In genomic region chr2:173749315-173749714, GRCh38 we compare ENCODE assay signal across 13 cellular contexts.
DNase-seq lines count a peak whose midpoint lies in the region; TF ChIP-seq lines count a peak whose summit lies in the region.
"Had no signal": no experiment of that assay in that cellular context is flagged by ENCODE, and none has a peak within 500 bp of the region (broad histone marks: within the 10 kb centered on the region; RNA-seq: fewer than 3 reads in every experiment).

No MANE protein-coding gene starts in this region.

- H3K4me2 ChIP-seq in fibroblast of lung (ENCODE audit: extremely low read depth, insufficient read depth, low read length) = no peak overlapping the region

- H3K4me3 ChIP-seq in cardiac muscle cell = no peak overlapping the region
- no peak overlapping the region for H3K4me3 ChIP-seq in right atrium auricular region
- H3K4me3 ChIP-seq in fibroblast of lung (replicated peaks in 1 of 4; ENCODE audit: control extremely low read depth in 1 of 4, insufficient read depth in 1 of 4, low read depth in 3 of 4, low read length in 4 of 4) = no peak overlapping the region
- H3K4me3 ChIP-seq: BLaER1 treated with 17β-estradiol and CSF1 and Interleukin-3, amounts not matched to agents 10 nM and 100 nM; GM23338 had no signal

- no peaks in the 10 kb centered on the region for H4K20me1 ChIP-seq in fibroblast of lung (ENCODE audit: control insufficient read depth, extremely low read depth, insufficient read depth, low read length)
- H4K20me1 ChIP-seq: BLaER1 treated with 17β-estradiol and CSF1 and Interleukin-3, amounts not matched to agents 10 nM and 100 nM had no signal

- H3K9ac ChIP-seq in fibroblast of lung (ENCODE audit: insufficient read depth, low read length) = no peak overlapping the region
- H3K9ac ChIP-seq: BLaER1 treated with 17β-estradiol and CSF1 and Interleukin-3, amounts not matched to agents 10 nM and 100 nM had no signal

- H3K27ac ChIP-seq in cardiac muscle cell = no peak overlapping the region
- no peak overlapping the region for H3K27ac ChIP-seq in right atrium auricular region
- H3K27ac ChIP-seq in fibroblast of lung (ENCODE audit: insufficient read depth, low read length) = no peak overlapping the region
- H3K27ac ChIP-seq: BLaER1 treated with 17β-estradiol and CSF1 and Interleukin-3, amounts not matched to agents 10 nM and 100 nM; HL-60; neutrophil had no signal

- TF ChIP-seq CTCF in cardiac muscle cell (IDR thresholded peaks at IDR 0.05; ENCODE audit: low read depth, low read length) = peak; percentile 51
- TF ChIP-seq CTCF in right atrium auricular region (IDR thresholded peaks at IDR 0.05) = no peak
- TF ChIP-seq CTCF in fibroblast of lung (conservative IDR thresholded peaks at IDR 0.05 in 1 of 2, IDR thresholded peaks at IDR 0.05 in 1 of 2; ENCODE audit: low read depth in 1 of 2, low read length in 2 of 2) = peak; percentile 64 to 68

- DNase-seq in cardiac muscle cell (ENCODE audit: low read depth in 1 of 2, low spot score in 1 of 2) = peak; percentile 21 to 61
- DNase-seq in right atrium auricular region (ENCODE audit: low spot score) = no peak
- DNase-seq in RKO (ENCODE audit: low spot score) = peak; percentile 34
- peak; percentile 39 to 80 for DNase-seq in fibroblast of lung (ENCODE audit: low read depth in 2 of 2)
- peak; percentile 19 for DNase-seq in stromal cell of bone marrow (ENCODE audit: low read depth)
- no peak for DNase-seq in epidermal melanocyte (ENCODE audit: insufficient read length, low spot score)
- DNase-seq in germinal center (ENCODE audit: low spot score) = no peak
- no peak for DNase-seq in stimulated activated CD4-positive, alpha-beta T cell treated with anti-CD3 and anti-CD28 coated beads, Interleukin-4, amount 100 ng/mL, for 4 hours
- DNase-seq: activated naive CD8-positive, alpha-beta T cell treated with anti-CD3 and anti-CD28 coated beads, Interleukin-2, amount 10 ng/mL, durations not matched to agents 7 days and 5 days had no signal

- H3K9me3 ChIP-seq in cardiac muscle cell (ENCODE audit: low read depth) = no peaks in the 10 kb centered on the region
- H3K9me3 ChIP-seq in right atrium auricular region = no peaks in the 10 kb centered on the region
- H3K9me3 ChIP-seq in fibroblast of lung (ENCODE audit: control insufficient read depth, insufficient read depth, low read depth, low read length) = no peaks in the 10 kb centered on the region
- H3K9me3 ChIP-seq: neutrophil had no signal

- H2AFZ ChIP-seq in fibroblast of lung (ENCODE audit: low read length) = no peak overlapping the region
- H2AFZ ChIP-seq: GM23338 had no signal

- H3K27me3 ChIP-seq in cardiac muscle cell = no peaks in the 10 kb centered on the region
- H3K27me3 ChIP-seq in right atrium auricular region = no peaks in the 10 kb centered on the region
- no peaks in the 10 kb centered on the region for H3K27me3 ChIP-seq in fibroblast of lung (ENCODE audit: control insufficient read depth, insufficient read depth, low read length)
- H3K27me3 ChIP-seq: BLaER1 treated with 17β-estradiol and CSF1 and Interleukin-3, amounts not matched to agents 10 nM and 100 nM had no signal

- H3K79me2 ChIP-seq in fibroblast of lung (ENCODE audit: control insufficient read depth, insufficient read depth, low read length) = no peaks in the 10 kb centered on the region

- H3K36me3 ChIP-seq in cardiac muscle cell (no peaks in the 10 kb centered on the region), right atrium auricular region (no peaks in the 10 kb centered on the region), fibroblast of lung (ENCODE audit: control insufficient read depth, insufficient read depth, low read length) (no peaks in the 10 kb centered on the region)
- H3K36me3 ChIP-seq: BLaER1 treated with 17β-estradiol and CSF1 and Interleukin-3, amounts not matched to agents 10 nM and 100 nM; neutrophil had no signal

- H3K4me1 ChIP-seq in cardiac muscle cell (ENCODE audit: low read depth) = peaks cover 28% of the 10 kb centered on the region
- H3K4me1 ChIP-seq in right atrium auricular region = peaks cover 0 to 6% of the 10 kb centered on the region in 2 donors
- no peaks in the 10 kb centered on the region for H3K4me1 ChIP-seq in fibroblast of lung (ENCODE audit: control insufficient read depth, extremely low read depth, insufficient read depth, low read length)

Comparison
In these comparisons a context has a peak if more than half of its experiments do, and no peak if none do; other contexts are left out.
1. DNase-seq: peak in cardiac muscle cell (2 of 2), RKO (single experiment), fibroblast of lung (2 of 2) and stromal cell of bone marrow (single experiment); none in right atrium auricular region (single experiment), epidermal melanocyte (single experiment), germinal center (single experiment) and stimulated activated CD4-positive, alpha-beta T cell treated with anti-CD3 and anti-CD28 coated beads, Interleukin-4, amount 100 ng/mL, for 4 hours (0 of 2).
2. CTCF ChIP-seq: peak in cardiac muscle cell (single experiment) and fibroblast of lung (2 of 2); none in right atrium auricular region (0 of 2).